ENCODE assay signal across 2 cellular contexts in the genomic region with DNA sequence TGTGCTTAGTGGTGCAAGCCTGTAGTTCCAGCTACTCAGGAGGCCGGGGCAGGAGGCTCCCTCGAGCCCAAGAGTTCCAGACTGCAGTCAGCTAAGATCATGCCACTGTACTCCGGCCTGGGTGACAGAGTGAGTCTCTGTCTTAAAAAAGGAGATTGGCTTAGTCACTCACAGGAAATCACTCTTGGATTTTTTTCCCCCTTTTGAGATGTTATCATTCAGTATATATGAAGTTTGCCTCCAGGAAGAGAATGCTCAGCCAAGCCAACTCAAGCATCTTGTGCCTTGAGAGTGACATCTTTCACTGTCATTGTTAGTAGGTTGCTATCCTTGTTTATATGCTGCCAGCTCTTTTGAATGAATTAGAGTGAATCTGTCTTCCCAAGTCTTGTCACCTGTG.
TF ChIP-seq lines count a peak whose summit lies in the region.

No MANE protein-coding gene starts in this region.

TF ChIP-seq in SK-N-SH, 30 proteins besides CTCF, POLR2A, EP300 and RAD21:
- TF ChIP-seq, protein P1, sequence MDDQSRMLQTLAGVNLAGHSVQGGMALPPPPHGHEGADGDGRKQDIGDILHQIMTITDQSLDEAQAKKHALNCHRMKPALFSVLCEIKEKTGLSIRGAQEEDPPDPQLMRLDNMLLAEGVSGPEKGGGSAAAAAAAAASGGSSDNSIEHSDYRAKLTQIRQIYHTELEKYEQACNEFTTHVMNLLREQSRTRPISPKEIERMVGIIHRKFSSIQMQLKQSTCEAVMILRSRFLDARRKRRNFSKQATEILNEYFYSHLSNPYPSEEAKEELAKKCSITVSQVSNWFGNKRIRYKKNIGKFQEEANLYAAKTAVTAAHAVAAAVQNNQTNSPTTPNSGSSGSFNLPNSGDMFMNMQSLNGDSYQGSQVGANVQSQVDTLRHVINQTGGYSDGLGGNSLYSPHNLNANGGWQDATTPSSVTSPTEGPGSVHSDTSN (IDR thresholded peaks at IDR 0.05) = peak; percentile 53
- TF ChIP-seq POLR2AphosphoS5 (IDR thresholded peaks at IDR 0.05; ENCODE audit: low read depth, low read length) (no peak), FOXM1 (IDR thresholded peaks at IDR 0.05; ENCODE audit: low read depth) (no peak), EZH2phosphoT487 (IDR thresholded peaks at IDR 0.05; ENCODE audit: borderline replicate concordance, low read depth) (no peak)

TF ChIP-seq in K562, 482 proteins besides CTCF, POLR2A, EP300 and RAD21:
- TF ChIP-seq ZNF217 (CRISPR knock-in tag; IDR thresholded peaks at IDR 0.05) (no peak), CHD4 (IDR thresholded peaks at IDR 0.05; ENCODE audit: insufficient read depth, insufficient replicate concordance, low read depth, low read length, poor library complexity, severe bottlenecking) (no peak), KLF13 (tag; IDR thresholded peaks at IDR 0.05; ENCODE audit: borderline replicate concordance, low read depth) (no peak), ZNF232 (CRISPR knock-in tag; IDR thresholded peaks at IDR 0.05) (no peak), RCOR1 (IDR thresholded peaks at IDR 0.05; ENCODE audit: borderline replicate concordance in 1 of 2, low read depth in 2 of 2, low read length in 2 of 2) (no peak), SMAD4 (CRISPR knock-in tag; conservative IDR thresholded peaks at IDR 0.05) (no peak), SMAD1 (IDR thresholded peaks at IDR 0.05; ENCODE audit: low read depth, low read length, partially characterized antibody) (no peak), POLR3A (IDR thresholded peaks at IDR 0.05; ENCODE audit: borderline replicate concordance, extremely low read depth, insufficient read depth, insufficient read length) (no peak), XRCC4 (IDR thresholded peaks at IDR 0.05; ENCODE audit: extremely low read depth, insufficient read depth, insufficient read length) (no peak), ZNF561 (CRISPR knock-in tag; conservative IDR thresholded peaks at IDR 0.05) (no peak), ZNF184 (CRISPR knock-in tag; IDR thresholded peaks at IDR 0.05) (no peak), TBP (optimal IDR thresholded peaks at IDR 0.05; ENCODE audit: low read depth, low read length) (no peak), ZNF696 (CRISPR knock-in tag; conservative IDR thresholded peaks at IDR 0.05) (no peak), SMARCE1 (IDR thresholded peaks at IDR 0.05) (no peak), MEIS2 (IDR thresholded peaks at IDR 0.05; ENCODE audit: partially characterized antibody) (no peak)
- TF ChIP-seq, protein P2, sequence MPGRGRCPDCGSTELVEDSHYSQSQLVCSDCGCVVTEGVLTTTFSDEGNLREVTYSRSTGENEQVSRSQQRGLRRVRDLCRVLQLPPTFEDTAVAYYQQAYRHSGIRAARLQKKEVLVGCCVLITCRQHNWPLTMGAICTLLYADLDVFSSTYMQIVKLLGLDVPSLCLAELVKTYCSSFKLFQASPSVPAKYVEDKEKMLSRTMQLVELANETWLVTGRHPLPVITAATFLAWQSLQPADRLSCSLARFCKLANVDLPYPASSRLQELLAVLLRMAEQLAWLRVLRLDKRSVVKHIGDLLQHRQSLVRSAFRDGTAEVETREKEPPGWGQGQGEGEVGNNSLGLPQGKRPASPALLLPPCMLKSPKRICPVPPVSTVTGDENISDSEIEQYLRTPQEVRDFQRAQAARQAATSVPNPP (IDR thresholded peaks at IDR 0.05; ENCODE audit: borderline replicate concordance, insufficient read depth, insufficient read length) = no peak
- TF ChIP-seq, protein P3, sequence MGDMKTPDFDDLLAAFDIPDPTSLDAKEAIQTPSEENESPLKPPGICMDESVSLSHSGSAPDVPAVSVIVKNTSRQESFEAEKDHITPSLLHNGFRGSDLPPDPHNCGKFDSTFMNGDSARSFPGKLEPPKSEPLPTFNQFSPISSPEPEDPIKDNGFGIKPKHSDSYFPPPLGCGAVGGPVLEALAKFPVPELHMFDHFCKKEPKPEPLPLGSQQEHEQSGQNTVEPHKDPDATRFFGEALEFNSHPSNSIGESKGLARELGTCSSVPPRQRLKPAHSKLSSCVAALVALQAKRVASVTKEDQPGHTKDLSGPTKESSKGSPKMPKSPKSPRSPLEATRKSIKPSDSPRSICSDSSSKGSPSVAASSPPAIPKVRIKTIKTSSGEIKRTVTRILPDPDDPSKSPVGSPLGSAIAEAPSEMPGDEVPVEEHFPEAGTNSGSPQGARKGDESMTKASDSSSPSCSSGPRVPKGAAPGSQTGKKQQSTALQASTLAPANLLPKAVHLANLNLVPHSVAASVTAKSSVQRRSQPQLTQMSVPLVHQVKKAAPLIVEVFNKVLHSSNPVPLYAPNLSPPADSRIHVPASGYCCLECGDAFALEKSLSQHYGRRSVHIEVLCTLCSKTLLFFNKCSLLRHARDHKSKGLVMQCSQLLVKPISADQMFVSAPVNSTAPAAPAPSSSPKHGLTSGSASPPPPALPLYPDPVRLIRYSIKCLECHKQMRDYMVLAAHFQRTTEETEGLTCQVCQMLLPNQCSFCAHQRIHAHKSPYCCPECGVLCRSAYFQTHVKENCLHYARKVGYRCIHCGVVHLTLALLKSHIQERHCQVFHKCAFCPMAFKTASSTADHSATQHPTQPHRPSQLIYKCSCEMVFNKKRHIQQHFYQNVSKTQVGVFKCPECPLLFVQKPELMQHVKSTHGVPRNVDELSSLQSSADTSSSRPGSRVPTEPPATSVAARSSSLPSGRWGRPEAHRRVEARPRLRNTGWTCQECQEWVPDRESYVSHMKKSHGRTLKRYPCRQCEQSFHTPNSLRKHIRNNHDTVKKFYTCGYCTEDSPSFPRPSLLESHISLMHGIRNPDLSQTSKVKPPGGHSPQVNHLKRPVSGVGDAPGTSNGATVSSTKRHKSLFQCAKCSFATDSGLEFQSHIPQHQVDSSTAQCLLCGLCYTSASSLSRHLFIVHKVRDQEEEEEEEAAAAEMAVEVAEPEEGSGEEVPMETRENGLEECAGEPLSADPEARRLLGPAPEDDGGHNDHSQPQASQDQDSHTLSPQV (IDR thresholded peaks at IDR 0.05) = no peak
- TF ChIP-seq, protein P4, sequence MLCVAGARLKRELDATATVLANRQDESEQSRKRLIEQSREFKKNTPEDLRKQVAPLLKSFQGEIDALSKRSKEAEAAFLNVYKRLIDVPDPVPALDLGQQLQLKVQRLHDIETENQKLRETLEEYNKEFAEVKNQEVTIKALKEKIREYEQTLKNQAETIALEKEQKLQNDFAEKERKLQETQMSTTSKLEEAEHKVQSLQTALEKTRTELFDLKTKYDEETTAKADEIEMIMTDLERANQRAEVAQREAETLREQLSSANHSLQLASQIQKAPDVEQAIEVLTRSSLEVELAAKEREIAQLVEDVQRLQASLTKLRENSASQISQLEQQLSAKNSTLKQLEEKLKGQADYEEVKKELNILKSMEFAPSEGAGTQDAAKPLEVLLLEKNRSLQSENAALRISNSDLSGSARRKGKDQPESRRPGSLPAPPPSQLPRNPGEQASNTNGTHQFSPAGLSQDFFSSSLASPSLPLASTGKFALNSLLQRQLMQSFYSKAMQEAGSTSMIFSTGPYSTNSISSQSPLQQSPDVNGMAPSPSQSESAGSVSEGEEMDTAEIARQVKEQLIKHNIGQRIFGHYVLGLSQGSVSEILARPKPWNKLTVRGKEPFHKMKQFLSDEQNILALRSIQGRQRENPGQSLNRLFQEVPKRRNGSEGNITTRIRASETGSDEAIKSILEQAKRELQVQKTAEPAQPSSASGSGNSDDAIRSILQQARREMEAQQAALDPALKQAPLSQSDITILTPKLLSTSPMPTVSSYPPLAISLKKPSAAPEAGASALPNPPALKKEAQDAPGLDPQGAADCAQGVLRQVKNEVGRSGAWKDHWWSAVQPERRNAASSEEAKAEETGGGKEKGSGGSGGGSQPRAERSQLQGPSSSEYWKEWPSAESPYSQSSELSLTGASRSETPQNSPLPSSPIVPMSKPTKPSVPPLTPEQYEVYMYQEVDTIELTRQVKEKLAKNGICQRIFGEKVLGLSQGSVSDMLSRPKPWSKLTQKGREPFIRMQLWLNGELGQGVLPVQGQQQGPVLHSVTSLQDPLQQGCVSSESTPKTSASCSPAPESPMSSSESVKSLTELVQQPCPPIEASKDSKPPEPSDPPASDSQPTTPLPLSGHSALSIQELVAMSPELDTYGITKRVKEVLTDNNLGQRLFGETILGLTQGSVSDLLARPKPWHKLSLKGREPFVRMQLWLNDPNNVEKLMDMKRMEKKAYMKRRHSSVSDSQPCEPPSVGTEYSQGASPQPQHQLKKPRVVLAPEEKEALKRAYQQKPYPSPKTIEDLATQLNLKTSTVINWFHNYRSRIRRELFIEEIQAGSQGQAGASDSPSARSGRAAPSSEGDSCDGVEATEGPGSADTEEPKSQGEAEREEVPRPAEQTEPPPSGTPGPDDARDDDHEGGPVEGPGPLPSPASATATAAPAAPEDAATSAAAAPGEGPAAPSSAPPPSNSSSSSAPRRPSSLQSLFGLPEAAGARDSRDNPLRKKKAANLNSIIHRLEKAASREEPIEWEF (CRISPR knock-in tag; IDR thresholded peaks at IDR 0.05) = no peak
